ENCODE assay signal across 17 cellular contexts in genomic region chr7:108348913-108349312, GRCh38.
DNase-seq lines count a peak whose midpoint lies in the region; ATAC-seq, FAIRE-seq and TF ChIP-seq lines count a peak whose summit lies in the region.
"Had no signal": no experiment of that assay in that cellular context is flagged by ENCODE, and none has a peak within 500 bp of the region (broad histone marks: within the 10 kb centered on the region; RNA-seq: fewer than 3 reads in every experiment).

No MANE protein-coding gene starts in this region.

- no peak overlapping the region for H3K4me3 ChIP-seq in RWPE2 (ENCODE audit: severe bottlenecking)
- no peak overlapping the region for H3K4me3 ChIP-seq in pancreas

- H3K36me3 ChIP-seq in RWPE2 (ENCODE audit: low read depth): no peaks in the 10 kb centered on the region
- H3K36me3 ChIP-seq in pancreas: no peaks in the 10 kb centered on the region

- FAIRE-seq in pancreas (lab: Jason Lieb, UNC): no peak
- FAIRE-seq: H1 had no signal

- WGBS in pancreas, 2 donors: 73 to 93% methylated on average over 3 of the region's 3 CpGs

- H3K9me3 ChIP-seq in RWPE2 (ENCODE audit: severe bottlenecking): no peaks in the 10 kb centered on the region
- no peaks in the 10 kb centered on the region for H3K9me3 ChIP-seq in pancreas

- no peak for TF ChIP-seq CTCF in RWPE2 (IDR thresholded peaks at IDR 0.05; ENCODE audit: poor library complexity, severe bottlenecking)
- TF ChIP-seq CTCF in pancreas (IDR thresholded peaks at IDR 0.05): no peak

- DNase-seq in GM04503 (ENCODE audit: low read depth) (peak; percentile 17), RWPE2 (ENCODE audit: low spot score) (no peak), fibroblast of gingiva (ENCODE audit: low read depth) (peak; percentile 83), pancreas (no peak)
- DNase-seq in stimulated activated naive CD4-positive, alpha-beta T cell treated with Interleukin-2 at 50 U/mL for 16 hours (lab: John Stamatoyannopoulos, UW): no peak
- DNase-seq: activated CD4-positive, alpha-beta T cell treated with anti-CD3 and anti-CD28 coated beads, Interleukin-2, amount 10 ng/mL, durations not matched to agents 24 days and 14 days; activated T-cell treated with anti-CD3 and anti-CD28 coated beads, Interleukin-2, amount 50 U/mL, for 24 hours; amniotic stem cell; CD4-positive, CD25-positive, alpha-beta regulatory T cell; GDM1; naive B cell; NCI-H1930; stimulated activated CD4-positive, alpha-beta T cell treated with anti-CD3 and anti-CD28 coated beads, Interleukin-2, amount 100 ng/mL, for 24 hours had no signal

- intact Hi-C loops in pancreas (cut with DNase I): no loop called here

- no peaks in the 10 kb centered on the region for H3K27me3 ChIP-seq in RWPE2 (ENCODE audit: insufficient read depth, poor library complexity, severe bottlenecking)
- H3K27me3 ChIP-seq in pancreas: no peaks in the 10 kb centered on the region

- H3K27ac ChIP-seq in RWPE2 (ENCODE audit: poor library complexity, severe bottlenecking) (no peak overlapping the region), pancreas (no peak overlapping the region)
- H3K27ac ChIP-seq: KMS-11 had no signal

- H3K4me1 ChIP-seq in RWPE2 (ENCODE audit: insufficient read depth, poor library complexity, severe bottlenecking): peaks cover 9% of the 10 kb centered on the region
- H3K4me1 ChIP-seq in pancreas: peaks cover 8 to 17% (median 14%) of the 10 kb centered on the region in 3 donors

- ATAC-seq in RWPE2 (ENCODE audit: low read depth) (peak; percentile 85), pancreas (peak in 3 of 4 donors; percentile 37 to 58 (median 51)), GM21737 (IDR thresholded peaks at IDR 0.05; ENCODE audit: unreplicated experiment) (no peak), GM18861 (IDR thresholded peaks at IDR 0.05; ENCODE audit: unreplicated experiment) (no peak)

Comparison
In these comparisons a context has a peak if more than half of its experiments do, and no peak if none do; other contexts are left out.
1. DNase-seq: peak in GM04503 (single experiment) and fibroblast of gingiva (single experiment); none in RWPE2 (single experiment), pancreas (0 of 6) and stimulated activated naive CD4-positive, alpha-beta T cell treated with Interleukin-2 at 50 U/mL for 16 hours (single experiment).
2. ATAC-seq: peak in RWPE2 (single experiment) and pancreas (3 of 4); none in GM21737 (single experiment) and GM18861 (single experiment).